ENCODE assay signal across 26 cellular contexts in the genomic region with DNA sequence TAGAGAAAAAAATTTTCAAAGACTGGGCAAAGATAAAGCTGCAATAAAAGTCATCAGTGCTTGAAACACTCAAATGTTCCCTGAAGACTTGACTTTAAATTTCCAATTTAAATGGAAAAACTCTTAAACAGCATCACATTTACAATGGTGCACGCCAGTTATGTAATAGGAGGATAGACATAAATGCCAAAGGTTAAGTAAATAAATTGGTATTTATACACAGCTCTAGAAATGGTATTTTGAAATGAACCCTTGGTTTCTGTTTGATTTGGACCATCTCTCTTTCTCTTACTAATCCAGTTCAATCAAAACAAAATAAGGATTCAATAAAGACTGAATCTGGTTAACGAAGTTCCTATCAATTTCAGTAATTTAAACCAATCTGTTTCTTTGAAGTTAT.
"Had no signal": no experiment of that assay in that cellular context is flagged by ENCODE, and none has a peak within 500 bp of the region (broad histone marks: within the 10 kb centered on the region; RNA-seq: fewer than 3 reads in every experiment).

No MANE protein-coding gene starts in this region.

- H3K9me3 ChIP-seq: ovary, testis, thyroid gland, transverse colon, upper lobe of left lung, vagina had no signal

- H3K27me3 ChIP-seq: left lung, neural progenitor cell, ovary, right atrium auricular region, stomach, testis, thyroid gland, transverse colon, upper lobe of left lung, vagina had no signal

- H2AFZ ChIP-seq: neural progenitor cell had no signal

- ATAC-seq: left cardiac atrium; left lung; natural killer cell; sciatic nerve; stimulated activated naive B cell treated with anti-CD40 and anti-IgM and Interleukin-4, amounts not matched to agents 10 μg/mL and 1 μg/mL and 100 μg/mL, for 72 hours; stimulated activated naive CD8-positive, alpha-beta T cell treated with anti-CD3 and anti-CD28 coated beads, Interleukin-15, Interleukin-2, amounts not matched to agents 100 U/mL and 50 U/mL, for 24 hours had no signal

- H3K9ac ChIP-seq: neural progenitor cell had no signal

- H3K27ac ChIP-seq: left lung, neural progenitor cell, ovary, right atrium auricular region, skin epidermis, stomach, testis, thyroid gland, transverse colon, upper lobe of left lung, vagina had no signal

- H3K4me1 ChIP-seq: left lung, neural progenitor cell, right atrium auricular region, testis, thyroid gland, upper lobe of left lung, vagina had no signal

- H3K4me2 ChIP-seq: neural progenitor cell had no signal

- DNase-seq: hippocampal formation; kidney glomerular epithelial cell; left cardiac atrium; left lung; mesendoderm; naive B cell; natural killer cell; nephron progenitor cell; ovary; stimulated activated CD4-positive, alpha-beta T cell treated with anti-CD3 and anti-CD28 coated beads, Interleukin-12 subunit alpha, Interleukin-12 subunit beta, amount 100 ng/mL, for 4 hours; stimulated activated CD4-positive, alpha-beta T cell treated with anti-CD3 and anti-CD28 coated beads, Interleukin-15, amount 100 ng/mL, for 24 hours; stimulated activated CD4-positive, alpha-beta T cell treated with anti-CD3 and anti-CD28 coated beads, Interleukin-2, amount 100 ng/mL, for 24 hours; stimulated activated CD4-positive, alpha-beta T cell treated with anti-CD3 and anti-CD28 coated beads, Interleukin-4, amount 100 ng/mL, for 1 hour; stimulated activated naive B cell treated with anti-CD40 and anti-IgM and Interleukin-4, amounts not matched to agents 10 μg/mL and 1 μg/mL and 100 μg/mL, for 72 hours; stimulated activated naive CD8-positive, alpha-beta T cell treated with anti-CD3 and anti-CD28 coated beads, Interleukin-15, Interleukin-2, amounts not matched to agents 100 U/mL and 50 U/mL, for 24 hours; stomach; testis; thyroid gland; transverse colon; upper lobe of left lung had no signal

- H3K4me3 ChIP-seq: left lung, lung, neural progenitor cell, ovary, right atrium auricular region, skin epidermis, stomach, testis, thyroid gland, transverse colon, upper lobe of left lung, vagina had no signal

- H3K36me3 ChIP-seq: left lung, neural progenitor cell, ovary, right atrium auricular region, stomach, thyroid gland, transverse colon, upper lobe of left lung, vagina had no signal
